ENCODE assay signal across 20 cellular contexts in the genomic region with DNA sequence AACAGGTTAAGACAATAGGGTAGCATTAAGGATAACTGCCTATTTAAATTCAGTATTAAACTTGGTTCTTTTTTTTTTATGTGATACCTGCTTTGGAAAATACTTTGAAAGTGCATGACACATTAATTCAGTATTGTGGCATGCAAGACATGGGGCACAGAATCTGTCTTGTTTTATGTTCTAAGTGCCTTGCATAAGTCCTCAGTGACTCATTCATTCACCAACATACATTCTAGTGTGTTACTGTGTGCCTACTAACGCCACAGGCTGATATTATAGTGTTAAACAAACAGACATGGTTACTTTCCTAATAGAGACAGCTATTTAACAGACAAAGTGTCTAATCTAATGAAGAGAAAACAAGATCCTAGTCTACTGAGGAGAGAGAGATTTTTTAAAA.
DNase-seq lines count a peak whose midpoint lies in the region; ATAC-seq, FAIRE-seq and TF ChIP-seq lines count a peak whose summit lies in the region.
"Had no signal": no experiment of that assay in that cellular context is flagged by ENCODE, and none has a peak within 500 bp of the region (broad histone marks: within the 10 kb centered on the region; RNA-seq: fewer than 3 reads in every experiment).

No MANE protein-coding gene starts in this region.

- FAIRE-seq in H54 (lab: Jason Lieb, UNC) = peak; percentile 86
- FAIRE-seq: H1 had no signal

- H3K36me3 ChIP-seq in mesendoderm (ENCODE audit: control insufficient read depth, insufficient read depth, low read length) (no peaks in the 10 kb centered on the region), ascending aorta (no peaks in the 10 kb centered on the region)
- H3K36me3 ChIP-seq: gastroesophageal sphincter, left ventricle myocardium inferior, neutrophil, right atrium auricular region, tibial nerve had no signal

- H3K18ac ChIP-seq in mesendoderm (ENCODE audit: low read length) = no peak overlapping the region

- no peak overlapping the region for H2BK120ac ChIP-seq in mesendoderm (ENCODE audit: low read depth, low read length)

- no peaks in the 10 kb centered on the region for H3K79me1 ChIP-seq in mesendoderm (ENCODE audit: low read length)

- no peak for ATAC-seq in left colon
- ATAC-seq: activated naive CD4-positive, alpha-beta T cell treated with anti-CD3 and anti-CD28 coated beads, Interleukin-2, amount 50 U/mL, for 72 hours; gastroesophageal sphincter had no signal

- no peaks in the 10 kb centered on the region for H3K27me3 ChIP-seq in mesendoderm (ENCODE audit: insufficient read depth, low read length, poor library complexity)
- no peaks in the 10 kb centered on the region for H3K27me3 ChIP-seq in ascending aorta
- H3K27me3 ChIP-seq: gastroesophageal sphincter, neutrophil, right atrium auricular region, tibial nerve had no signal

- H3K4me2 ChIP-seq in mesendoderm (ENCODE audit: low read length) = no peak overlapping the region

- H3K4me3 ChIP-seq in choroid plexus epithelial cell (ENCODE audit: low read depth, low read length) = no peak overlapping the region
- H3K4me3 ChIP-seq in mesendoderm (ENCODE audit: low read length) = no peak overlapping the region
- H3K4me3 ChIP-seq in ascending aorta = no peak overlapping the region
- H3K4me3 ChIP-seq: gastroesophageal sphincter, left ventricle myocardium inferior, right atrium auricular region, tibial nerve had no signal

- no peak for TF ChIP-seq POLR2A in H54 (IDR thresholded peaks at IDR 0.05; ENCODE audit: low read depth, low read length)

- H2BK5ac ChIP-seq in mesendoderm (ENCODE audit: low read length) = no peak overlapping the region

- H4K5ac ChIP-seq in mesendoderm (ENCODE audit: low read length) = no peak overlapping the region

- H3K56ac ChIP-seq in mesendoderm (ENCODE audit: low read length) = no peak overlapping the region

- H2BK15ac ChIP-seq in mesendoderm (replicated peaks; ENCODE audit: low read depth) = no peak overlapping the region

- H3K36me3 Mint-ChIP-seq in progenitor cell of endocrine pancreas (ENCODE audit: insufficient read depth) = peaks cover 17% of the 10 kb centered on the region
- H3K36me3 Mint-ChIP-seq: activated naive CD4-positive, alpha-beta T cell treated with anti-CD3 and anti-CD28 coated beads, Interleukin-2, amount 50 U/mL, for 72 hours had no signal

- peak overlapping the region; percentile 2 for H3K27ac Mint-ChIP-seq in progenitor cell of endocrine pancreas
- H3K27ac Mint-ChIP-seq: activated naive CD4-positive, alpha-beta T cell treated with anti-CD3 and anti-CD28 coated beads, Interleukin-2, amount 50 U/mL, for 72 hours; activated T-helper 1 cell treated with anti-CD3 and anti-CD28 coated beads, Interleukin-12 subunit alpha, Interleukin-12 subunit beta, Interleukin-2, Interleukin-4 antibody, amounts not matched to agents 30 ng/mL and 10 ng/mL and 1 ng/mL, durations not matched to agents 14 hours and 24 hours and 36 hours; CD8-positive, alpha-beta memory T cell had no signal

- H3K27ac ChIP-seq in mesendoderm (ENCODE audit: low read depth, low read length) (no peak overlapping the region), ascending aorta (no peak overlapping the region)
- H3K27ac ChIP-seq: gastroesophageal sphincter, left ventricle myocardium inferior, neutrophil, right atrium auricular region, tibial nerve had no signal

- H3K4me1 ChIP-seq in mesendoderm (ENCODE audit: control insufficient read depth, low read depth, low read length) (no peaks in the 10 kb centered on the region), ascending aorta (no peaks in the 10 kb centered on the region)
- H3K4me1 ChIP-seq: gastroesophageal sphincter, left ventricle myocardium inferior, right atrium auricular region, tibial nerve had no signal

- H4K8ac ChIP-seq in mesendoderm (ENCODE audit: low read depth, low read length) = no peak overlapping the region

- H3K4me3 Mint-ChIP-seq in progenitor cell of endocrine pancreas (ENCODE audit: low read depth) = no peak overlapping the region
- H3K4me3 Mint-ChIP-seq: activated T-helper 1 cell treated with anti-CD3 and anti-CD28 coated beads, Interleukin-12 subunit alpha, Interleukin-12 subunit beta, Interleukin-2, Interleukin-4 antibody, amounts not matched to agents 30 ng/mL and 10 ng/mL and 1 ng/mL, durations not matched to agents 14 hours and 24 hours and 36 hours; CD8-positive, alpha-beta memory T cell had no signal

- H3K23ac ChIP-seq in mesendoderm (ENCODE audit: low read length) = no peak overlapping the region

- WGBS in mesendoderm (ENCODE audit: extremely low coverage, insufficient coverage, low lambda C conversion rate) = no CpG with 5 or more reads among the region's 1 CpG

- intact Hi-C loops in left colon (cut with DNase I, micrococcal nuclease) = no loop called here
- intact Hi-C loops in ascending aorta (cut with DNase I) = no loop called here

- no peak for DNase-seq in H54 (ENCODE audit: insufficient read length, low spot score)
- peak; percentile 18 for DNase-seq in NCI-H226
- peak; percentile 31 for DNase-seq in choroid plexus epithelial cell (ENCODE audit: low read depth)
- DNase-seq in progenitor cell of endocrine pancreas (ENCODE audit: low spot score, unreplicated experiment) = no peak
- no peak for DNase-seq in mesendoderm
- DNase-seq in left colon = no peak
- DNase-seq in ascending aorta (ENCODE audit: low spot score in 2 of 2) = no peak
- DNase-seq in AG08395 (ENCODE audit: low spot score) = no peak
- DNase-seq: CD8-positive, alpha-beta memory T cell; left ventricle myocardium inferior; NCI-H1436 treated with DMSO at 0.1 percent for 48 hours; NK-92 treated with Interleukin-12 subunit alpha and Interleukin-12 subunit beta, amount 100 ng/mL, for 24 hours; stimulated activated naive CD4-positive, alpha-beta T cell treated with Interleukin-2 at 50 U/mL for 16 hours had no signal

- H3K9me3 ChIP-seq in ascending aorta = no peaks in the 10 kb centered on the region
- H3K9me3 ChIP-seq: gastroesophageal sphincter, neutrophil, right atrium auricular region, tibial nerve had no signal

- H3K27me3 Mint-ChIP-seq in progenitor cell of endocrine pancreas = no peaks in the 10 kb centered on the region

- no peaks in the 10 kb centered on the region for H3K79me2 ChIP-seq in mesendoderm (ENCODE audit: control insufficient read depth, insufficient read depth, low read length)

- no peak for TF ChIP-seq CTCF in choroid plexus epithelial cell (conservative IDR thresholded peaks at IDR 0.05; ENCODE audit: low read depth, low read length)
- TF ChIP-seq CTCF in progenitor cell of endocrine pancreas (IDR thresholded peaks at IDR 0.05; ENCODE audit: unreplicated experiment) = no peak
- TF ChIP-seq CTCF in ascending aorta (IDR thresholded peaks at IDR 0.05) = no peak

- H2AK5ac ChIP-seq in mesendoderm (ENCODE audit: low read length) = no peak overlapping the region

- no peak overlapping the region for H3K9ac ChIP-seq in mesendoderm (ENCODE audit: low read length)

- no peak overlapping the region for H3K4ac ChIP-seq in mesendoderm (ENCODE audit: low read depth, low read length)

- peaks cover 7% of the 10 kb centered on the region for H3K4me1 Mint-ChIP-seq in progenitor cell of endocrine pancreas (ENCODE audit: low read depth)
- H3K4me1 Mint-ChIP-seq: CD8-positive, alpha-beta memory T cell had no signal

- peaks cover 10% of the 10 kb centered on the region for H3K9me3 Mint-ChIP-seq in progenitor cell of endocrine pancreas (ENCODE audit: low read depth)
- H3K9me3 Mint-ChIP-seq: activated T-helper 1 cell treated with anti-CD3 and anti-CD28 coated beads, Interleukin-12 subunit alpha, Interleukin-12 subunit beta, Interleukin-2, Interleukin-4 antibody, amounts not matched to agents 30 ng/mL and 10 ng/mL and 1 ng/mL, durations not matched to agents 14 hours and 24 hours and 36 hours had no signal

Comparison
In these comparisons a context has a peak if more than half of its experiments do, and no peak if none do; other contexts are left out.
1. DNase-seq: peak in NCI-H226 (single experiment) and choroid plexus epithelial cell (single experiment); none in H54 (single experiment), progenitor cell of endocrine pancreas (single experiment), mesendoderm (single experiment), left colon (0 of 2), ascending aorta (0 of 2) and AG08395 (single experiment).